22 cellular contexts compared by ENCODE assay signal in the genomic region with DNA sequence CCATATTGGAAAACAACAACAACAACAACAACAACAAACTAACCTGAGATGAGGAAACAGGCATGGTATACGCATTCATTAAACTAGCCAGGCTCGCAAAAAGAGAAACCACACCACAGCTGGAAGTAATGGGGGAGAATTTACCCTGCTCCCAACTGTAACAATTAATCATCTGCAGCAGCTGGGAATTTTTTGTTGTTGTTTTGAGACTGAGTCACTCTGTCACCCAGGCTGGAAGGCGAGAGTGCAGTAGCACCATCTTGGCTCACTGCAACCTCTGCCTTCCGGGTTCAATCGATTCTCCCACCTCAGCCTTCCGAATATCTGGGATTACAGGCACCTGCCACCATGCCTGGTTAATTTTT. TPM values are rescaled to one million over a fixed set of nuclear protein-coding genes. Genes with fewer than 3 reads are reported as not detected.
DNase-seq lines count a peak whose midpoint lies in the region; ATAC-seq, FAIRE-seq and TF ChIP-seq lines count a peak whose summit lies in the region.
"Had no signal": no experiment of that assay in that cellular context is flagged by ENCODE, and none has a peak within 500 bp of the region (broad histone marks: within the 10 kb centered on the region; RNA-seq: fewer than 3 reads in every experiment).

No MANE protein-coding gene starts in this region.

- DNase-seq in HFF-Myc (ENCODE audit: extremely low read depth, low read depth) (peak; percentile 30), K562 (ENCODE audit: extremely low read depth in 1 of 4, low spot score in 3 of 4) (no peak), neural progenitor cell (ENCODE audit: low spot score) (no peak), posterior vena cava (ENCODE audit: low spot score) (no peak), iPS-NIHi7 (ENCODE audit: extremely low spot score) (no peak)
- DNase-seq in activated CD4-positive, alpha-beta memory T cell treated with anti-CD3 and anti-CD28 coated beads, Interleukin-2, amount 10 ng/mL, durations not matched to agents 7 days and 5 days: no peak
- DNase-seq: activated CD4-positive, alpha-beta memory T cell treated with anti-CD3 and anti-CD28 coated beads for 36 hours; activated T-cell treated with anti-CD3 and anti-CD28 coated beads, Interleukin-2, amount 50 U/mL, for 48 hours; brain microvascular endothelial cell; Caco-2; H7; heart left ventricle; NCI-H1694 treated with DMSO at 0.1 percent for 48 hours; stimulated activated naive CD4-positive, alpha-beta T cell treated with Interleukin-2 at 50 U/mL for 16 hours; T-cell had no signal

- no peak for TF ChIP-seq RAD21 in K562 (CRISPR knock-in tag; conservative IDR thresholded peaks at IDR 0.05 in 1 of 2, IDR thresholded peaks at IDR 0.05 in 1 of 2)

- H3K9me3 ChIP-seq in BLaER1: no peaks in the 10 kb centered on the region
- no peaks in the 10 kb centered on the region for H3K9me3 ChIP-seq in K562 (replicated peaks; ENCODE audit: control insufficient read depth, insufficient read depth, low read depth, low read length)
- H3K9me3 ChIP-seq in neural progenitor cell (ENCODE audit: low read depth): no peaks in the 10 kb centered on the region
- H3K9me3 ChIP-seq: Caco-2, heart left ventricle had no signal

- H3K36me3 ChIP-seq in BLaER1 (peaks cover 49% of the 10 kb centered on the region), K562 (ENCODE audit: control insufficient read depth, insufficient read depth, low read length) (peaks cover 15% of the 10 kb centered on the region; the same call in 1 of the 3 replicates), neural progenitor cell (no peaks in the 10 kb centered on the region)

- H3K9me3 Mint-ChIP-seq in neural progenitor cell: no peaks in the 10 kb centered on the region
- no peaks in the 10 kb centered on the region for H3K9me3 Mint-ChIP-seq in activated CD4-positive, alpha-beta memory T cell treated with anti-CD3 and anti-CD28 coated beads, Interleukin-2, amount 10 ng/mL, durations not matched to agents 7 days and 5 days
- H3K9me3 Mint-ChIP-seq: activated CD4-positive, alpha-beta memory T cell treated with anti-CD3 and anti-CD28 coated beads for 36 hours; activated naive CD4-positive, alpha-beta T cell treated with anti-CD3 and anti-CD28 coated beads, Interleukin-2, amount 50 U/mL, for 72 hours; dendritic cell treated with granulocyte-macrophage colony-stimulating factor and Interleukin-4, amounts not matched to agents 40 ng/mL and 50 ng/mL, for 4 days; nephron; T-cell had no signal

- H3K27me3 Mint-ChIP-seq in neural progenitor cell (ENCODE audit: insufficient read depth, low read depth): no peaks in the 10 kb centered on the region
- no peaks in the 10 kb centered on the region for H3K27me3 Mint-ChIP-seq in activated CD4-positive, alpha-beta memory T cell treated with anti-CD3 and anti-CD28 coated beads, Interleukin-2, amount 10 ng/mL, durations not matched to agents 7 days and 5 days
- H3K27me3 Mint-ChIP-seq: activated CD4-positive, alpha-beta memory T cell treated with anti-CD3 and anti-CD28 coated beads for 36 hours; dendritic cell treated with granulocyte-macrophage colony-stimulating factor and Interleukin-4, amounts not matched to agents 40 ng/mL and 50 ng/mL, for 4 days; T-cell had no signal

- peaks cover 4% of the 10 kb centered on the region for H3K4me1 Mint-ChIP-seq in neural progenitor cell
- peaks cover 5% of the 10 kb centered on the region for H3K4me1 Mint-ChIP-seq in activated CD4-positive, alpha-beta memory T cell treated with anti-CD3 and anti-CD28 coated beads, Interleukin-2, amount 10 ng/mL, durations not matched to agents 7 days and 5 days

- H3K27ac Mint-ChIP-seq in neural progenitor cell: no peak overlapping the region
- H3K27ac Mint-ChIP-seq in activated CD4-positive, alpha-beta memory T cell treated with anti-CD3 and anti-CD28 coated beads, Interleukin-2, amount 10 ng/mL, durations not matched to agents 7 days and 5 days: no peak overlapping the region
- H3K27ac Mint-ChIP-seq: activated CD4-positive, alpha-beta memory T cell treated with anti-CD3 and anti-CD28 coated beads for 36 hours; activated naive CD4-positive, alpha-beta T cell treated with anti-CD3 and anti-CD28 coated beads, Interleukin-2, amount 50 U/mL, for 72 hours; dendritic cell treated with granulocyte-macrophage colony-stimulating factor and Interleukin-4, amounts not matched to agents 40 ng/mL and 50 ng/mL, for 4 days; T-cell had no signal

- H3K27ac ChIP-seq in BLaER1: 0 out of 2 replicates have a peak overlapping the region, but pooled peaks have one; percentile 23
- H3K27ac ChIP-seq in K562 (ENCODE audit: extremely low read depth, low read depth, low read length): no peak overlapping the region
- H3K27ac ChIP-seq in neural progenitor cell: peak overlapping the region; percentile 70
- H3K27ac ChIP-seq: brain microvascular endothelial cell, heart left ventricle had no signal

- in situ Hi-C loops in K562 (cut with MboI): no loop called here

- POLR2A ChIA-PET in K562 (lab: Yijun Ruan, JAX): interaction anchor here (0.7 to 1.9 kb wide), 3 partner anchors 10 to 552 kb away, joined by 4 to 6 read pairs (median 6); partner anchors contain the start of gene PRPSAP1
- POLR2A ChIA-PET in activated CD4-positive, alpha-beta memory T cell treated with anti-CD3 and anti-CD28 coated beads, Interleukin-2, amount 10 ng/mL, durations not matched to agents 7 days and 5 days (lab: Charles Lee): interaction anchor here (1.1 kb wide), 1 partner anchor 22 kb away, joined by 3 read pairs; no protein-coding TSS in a partner anchor

- no peak overlapping the region for H3K4me3 Mint-ChIP-seq in neural progenitor cell
- H3K4me3 Mint-ChIP-seq in activated CD4-positive, alpha-beta memory T cell treated with anti-CD3 and anti-CD28 coated beads, Interleukin-2, amount 10 ng/mL, durations not matched to agents 7 days and 5 days: no peak overlapping the region
- H3K4me3 Mint-ChIP-seq: activated CD4-positive, alpha-beta memory T cell treated with anti-CD3 and anti-CD28 coated beads for 36 hours; dendritic cell treated with granulocyte-macrophage colony-stimulating factor and Interleukin-4, amounts not matched to agents 40 ng/mL and 50 ng/mL, for 4 days; nephron; T-cell had no signal

- H3K9ac ChIP-seq in BLaER1 (no peak overlapping the region), K562 (ENCODE audit: insufficient read depth in 1 of 2, low read depth in 2 of 2, low read length in 2 of 2) (no peak overlapping the region), neural progenitor cell (no peak overlapping the region)

- TF ChIP-seq EP300 in K562 (IDR thresholded peaks at IDR 0.05; ENCODE audit: low read length): no peak

- TF ChIP-seq CTCF in HFF-Myc (IDR thresholded peaks at IDR 0.05; ENCODE audit: low read depth, low read length, missing control alignments): no peak
- TF ChIP-seq CTCF in K562 (IDR thresholded peaks at IDR 0.05 in 2 of 3, conservative IDR thresholded peaks at IDR 0.05 in 1 of 3; ENCODE audit: insufficient read depth in 2 of 3, low read depth in 1 of 3, low read length in 3 of 3): no peak
- no peak for TF ChIP-seq CTCF in neural progenitor cell (IDR thresholded peaks at IDR 0.05)

- H3K36me3 Mint-ChIP-seq in neural progenitor cell: peaks cover 27% of the 10 kb centered on the region
- peaks cover 29% of the 10 kb centered on the region for H3K36me3 Mint-ChIP-seq in activated CD4-positive, alpha-beta memory T cell treated with anti-CD3 and anti-CD28 coated beads, Interleukin-2, amount 10 ng/mL, durations not matched to agents 7 days and 5 days (ENCODE audit: low read depth)
- H3K36me3 Mint-ChIP-seq: activated naive CD4-positive, alpha-beta T cell treated with anti-CD3 and anti-CD28 coated beads, Interleukin-2, amount 50 U/mL, for 72 hours had no signal

- H3K4me2 ChIP-seq in BLaER1: peak overlapping the region; percentile 47
- H3K4me2 ChIP-seq in K562 (ENCODE audit: insufficient read depth, low read length): no peak overlapping the region
- peak overlapping the region; percentile 4 for H3K4me2 ChIP-seq in neural progenitor cell

- CTCF ChIA-PET in K562 (lab: Yijun Ruan, JAX; ENCODE audit: low intra/inter-chr PET ratio): no interaction called here
- CTCF ChIA-PET in activated CD4-positive, alpha-beta memory T cell treated with anti-CD3 and anti-CD28 coated beads, Interleukin-2, amount 10 ng/mL, durations not matched to agents 7 days and 5 days (lab: Charles Lee): interaction anchor here (0.6 to 2.3 kb wide), 5 partner anchors 17 to 61 kb away, joined by 3 to 14 read pairs (median 4); partner anchors contain the start of gene PRPSAP1

- no TSS peak for BruUV-seq in K562 (replicated peaks; lab: Mats Ljungman, UMichigan)

- no peak for TF ChIP-seq POLR2A in K562 (conservative IDR thresholded peaks at IDR 0.05)

- H4K20me1 ChIP-seq in BLaER1 (no peaks in the 10 kb centered on the region), K562 (replicated peaks; ENCODE audit: control insufficient read depth, insufficient read depth, low read length) (no peaks in the 10 kb centered on the region), neural progenitor cell (ENCODE audit: low read depth) (peaks cover 8% of the 10 kb centered on the region)

- H3K79me2 ChIP-seq in K562 (ENCODE audit: control insufficient read depth, insufficient read depth, low read length): peaks cover 3% of the 10 kb centered on the region; the same call in 1 of the 3 replicates
- H3K79me2 ChIP-seq in neural progenitor cell (ENCODE audit: low read depth): no peaks in the 10 kb centered on the region

- H3K4me3 ChIP-seq in BLaER1: no peak overlapping the region
- no peak overlapping the region for H3K4me3 ChIP-seq in HFF-Myc (replicated peaks; ENCODE audit: low read depth, low read length)
- no peak overlapping the region for H3K4me3 ChIP-seq in K562
- no peak overlapping the region for H3K4me3 ChIP-seq in neural progenitor cell
- H3K4me3 ChIP-seq: heart left ventricle had no signal

- ATAC-seq in K562 (no peak), GM18858 (IDR thresholded peaks at IDR 0.05; ENCODE audit: unreplicated experiment) (no peak)
- ATAC-seq: activated naive CD4-positive, alpha-beta T cell treated with anti-CD3 and anti-CD28 coated beads, Interleukin-2, amount 50 U/mL, for 72 hours; esophagus mucosa; Right ventricle myocardium inferior; T-cell had no signal

- WGBS in K562 (ENCODE audit: insufficient coverage, low coverage, missing lambda C conversion rate): 80% methylated on average over 6 of the region's 6 CpGs

- FAIRE-seq in K562 (lab: Jason Lieb, UNC): no peak

- H2AFZ ChIP-seq in K562 (ENCODE audit: low read depth, low read length) (no peak overlapping the region), neural progenitor cell (replicated peaks) (no peak overlapping the region)

- no peaks in the 10 kb centered on the region for H3K27me3 ChIP-seq in BLaER1
- H3K27me3 ChIP-seq in K562 (ENCODE audit: control insufficient read depth in 2 of 2, insufficient read depth in 2 of 2, low read length in 2 of 2): no peaks in the 10 kb centered on the region
- H3K27me3 ChIP-seq in neural progenitor cell: no peaks in the 10 kb centered on the region
- H3K27me3 ChIP-seq: brain microvascular endothelial cell, heart left ventricle had no signal

- no peaks in the 10 kb centered on the region for H3K9me1 ChIP-seq in K562 (ENCODE audit: control insufficient read depth, insufficient read depth, low read length)

- H3F3A ChIP-seq in neural progenitor cell (ENCODE audit: low read depth): peaks cover 23% of the 10 kb centered on the region

- intact Hi-C loops in K562 (cut with micrococcal nuclease) (no loop called here), posterior vena cava (cut with DNase I) (no loop called here)

- peaks cover 15% of the 10 kb centered on the region for H3K4me1 ChIP-seq in BLaER1
- H3K4me1 ChIP-seq in K562 (replicated peaks in 1 of 2; ENCODE audit: control insufficient read depth in 2 of 2, insufficient read depth in 2 of 2, low read length in 2 of 2): no peaks in the 10 kb centered on the region; a peak in 1 of 5 replicates
- peaks cover 19% of the 10 kb centered on the region for H3K4me1 ChIP-seq in neural progenitor cell
- H3K4me1 ChIP-seq: Caco-2 had no signal

RNA-seq across cellular contexts. Expression of gene PRPSAP1, which starts 16.3 kb away (rescaled TPM):
- 154 and 205 TPM in 2 replicates for total RNA-seq in K562 (2011; cell fraction: chromatin; rRNA removed; ENCODE audit: low replicate concordance)
- total RNA-seq in K562 (2011; cell fraction: nucleolus; rRNA removed): 107 and 112 TPM in 2 replicates
- total RNA-seq in K562 (2011; cell fraction: nucleoplasm; rRNA removed): 122 and 124 TPM in 2 replicates
- 18.6 and 21.9 TPM in 2 replicates for total RNA-seq in K562 (2014; rRNA removed)
- 39.3 and 39.4 TPM in 2 replicates for total RNA-seq in K562 (2014; rRNA removed; fragmentation: Illumina TruSeq; extraction: Trizol)
- 38.0 and 40.8 TPM in 2 replicates for total RNA-seq in K562 (2015; rRNA removed; fragmentation: Illumina TruSeq; extraction: Trizol)
- 65.8 and 70.8 TPM in 2 replicates for total RNA-seq in K562 (2021)
- polyA plus RNA-seq in K562 (2011; rRNA removed): 77.1 and 89.9 TPM in 2 replicates
- polyA plus RNA-seq in K562 (2011; cell fraction: cytosol; rRNA removed): 42.1 and 76.8 TPM in 2 replicates
- 228 and 401 TPM in 2 replicates for polyA plus RNA-seq in K562 (2011; cell fraction: nucleus; rRNA removed)
- 50.3 and 72.3 TPM in 2 replicates for polyA plus RNA-seq in K562 (2012)
- 70.0 and 73.4 TPM in 2 replicates for polyA plus RNA-seq in K562 (2014; fragmentation: Illumina TruSeq; extraction: Trizol)
- polyA plus RNA-seq in K562 (2014; fragmentation: Nextera tagmentation; extraction: Ambion mirVana): 10 to 100 TPM; 21.9 to 31.9 TPM
- polyA plus RNA-seq in K562 (2014; rRNA removed): 61.2 and 72.8 TPM in 2 replicates
- 63.9 and 65.4 TPM in 2 replicates for polyA minus RNA-seq in K562 (2011; rRNA and poly(A)+ RNA removed)
- 26.3 and 27.2 TPM in 2 replicates for polyA minus RNA-seq in K562 (2011; cell fraction: cytosol; rRNA and poly(A)+ RNA removed)
- polyA minus RNA-seq in K562 (2011; cell fraction: nucleus; rRNA and poly(A)+ RNA removed): 30.6 and 71.0 TPM in 2 replicates
- total RNA-seq in neural progenitor cell (ENCODE audit: low replicate concordance): 73.7 and 89.7 TPM in 2 replicates
- total RNA-seq in posterior vena cava: 10 to 100 TPM; 33.7 to 34.8 TPM
- 10 to 100 TPM; 59.9 to 66.7 TPM for total RNA-seq in activated CD4-positive, alpha-beta memory T cell treated with anti-CD3 and anti-CD28 coated beads, Interleukin-2, amount 10 ng/mL, durations not matched to agents 7 days and 5 days

RNA-seq across cellular contexts. Expression of gene QRICH2, which starts 29.3 kb away (rescaled TPM):
- total RNA-seq in K562 (2011; cell fraction: chromatin; rRNA removed; ENCODE audit: low replicate concordance): 4.4 and 9.4 TPM in 2 replicates
- total RNA-seq in K562 (2011; cell fraction: nucleolus; rRNA removed): 3.3 and 4.1 TPM in 2 replicates
- 2.4 TPM in 2 replicates for total RNA-seq in K562 (2011; cell fraction: nucleoplasm; rRNA removed)
- total RNA-seq in K562 (2014; rRNA removed) (1.3 and 1.5 TPM in 2 replicates), K562 (2014; rRNA removed; fragmentation: Illumina TruSeq; extraction: Trizol) (0.89 and 1.1 TPM in 2 replicates), K562 (2015; rRNA removed; fragmentation: Illumina TruSeq; extraction: Trizol) (1.6 and 2.0 TPM in 2 replicates), K562 (2021) (1.4 and 2.0 TPM in 2 replicates), neural progenitor cell (ENCODE audit: low replicate concordance) (1.7 and 2.3 TPM in 2 replicates), posterior vena cava (1 to 10 TPM in 1 of 2 donors, under 1 TPM in 1; 0.83 to 1.6 TPM)
- polyA plus RNA-seq in K562 (2011; rRNA removed) (0.46 and 1.3 TPM in 2 replicates), K562 (2014; fragmentation: Illumina TruSeq; extraction: Trizol) (0.40 and 0.61 TPM in 2 replicates), K562 (2014; fragmentation: Nextera tagmentation; extraction: Ambion mirVana) (under 1 TPM; 0.03 to 0.07 TPM), K562 (2014; rRNA removed) (0.81 and 1.2 TPM in 2 replicates)
- 0.82 and 1.0 TPM in 2 replicates for polyA plus RNA-seq in K562 (2011; cell fraction: cytosol; rRNA removed)
- 3.4 and 4.1 TPM in 2 replicates for polyA plus RNA-seq in K562 (2011; cell fraction: nucleus; rRNA removed)
- polyA plus RNA-seq in K562 (2012): 1.5 and 13.0 TPM in 2 replicates
- polyA minus RNA-seq in K562 (2011; rRNA and poly(A)+ RNA removed): 6.7 and 10.1 TPM in 2 replicates
- 1.8 and 2.2 TPM in 2 replicates for polyA minus RNA-seq in K562 (2011; cell fraction: cytosol; rRNA and poly(A)+ RNA removed)
- polyA minus RNA-seq in K562 (2011; cell fraction: nucleus; rRNA and poly(A)+ RNA removed): 1.1 and 2.2 TPM in 2 replicates
- 1 to 10 TPM; 1.4 to 1.9 TPM for total RNA-seq in activated CD4-positive, alpha-beta memory T cell treated with anti-CD3 and anti-CD28 coated beads, Interleukin-2, amount 10 ng/mL, durations not matched to agents 7 days and 5 days

RNA-seq across cellular contexts. Expression of gene SPHK1, which starts 47.0 kb away (rescaled TPM):
- 17.0 and 55.7 TPM in 2 replicates for total RNA-seq in K562 (2011; cell fraction: chromatin; rRNA removed; ENCODE audit: low replicate concordance)
- 66.3 and 72.5 TPM in 2 replicates for total RNA-seq in K562 (2011; cell fraction: nucleolus; rRNA removed)
- 31.6 and 33.4 TPM in 2 replicates for total RNA-seq in K562 (2011; cell fraction: nucleoplasm; rRNA removed)
- total RNA-seq in K562 (2014; rRNA removed) (60.3 and 69.6 TPM in 2 replicates), K562 (2014; rRNA removed; fragmentation: Illumina TruSeq; extraction: Trizol) (5.6 and 8.0 TPM in 2 replicates), K562 (2015; rRNA removed; fragmentation: Illumina TruSeq; extraction: Trizol) (14.1 and 14.9 TPM in 2 replicates), K562 (2021) (56.2 and 58.2 TPM in 2 replicates), neural progenitor cell (ENCODE audit: low replicate concordance) (1.3 and 1.9 TPM in 2 replicates), posterior vena cava (10 to 100 TPM; 13.8 to 36.6 TPM)
- polyA plus RNA-seq in K562 (2011; rRNA removed) (20.2 and 21.6 TPM in 2 replicates), K562 (2014; fragmentation: Illumina TruSeq; extraction: Trizol) (14.5 and 25.0 TPM in 2 replicates), K562 (2014; fragmentation: Nextera tagmentation; extraction: Ambion mirVana) (1 to 10 TPM in 1 of 2 experiments, under 1 TPM in 1; 0.21 to 1.9 TPM), K562 (2014; rRNA removed) (45.3 and 51.4 TPM in 2 replicates)
- polyA plus RNA-seq in K562 (2011; cell fraction: cytosol; rRNA removed): 25.9 and 63.1 TPM in 2 replicates
- 93.7 and 187 TPM in 2 replicates for polyA plus RNA-seq in K562 (2011; cell fraction: nucleus; rRNA removed)
- 26.8 and 28.6 TPM in 2 replicates for polyA plus RNA-seq in K562 (2012)
- 3.0 and 8.2 TPM in 2 replicates for polyA minus RNA-seq in K562 (2011; rRNA and poly(A)+ RNA removed)
- 11.8 and 12.5 TPM in 2 replicates for polyA minus RNA-seq in K562 (2011; cell fraction: cytosol; rRNA and poly(A)+ RNA removed)
- 19.1 and 19.3 TPM in 2 replicates for polyA minus RNA-seq in K562 (2011; cell fraction: nucleus; rRNA and poly(A)+ RNA removed)
- total RNA-seq in activated CD4-positive, alpha-beta memory T cell treated with anti-CD3 and anti-CD28 coated beads, Interleukin-2, amount 10 ng/mL, durations not matched to agents 7 days and 5 days: 1 to 10 TPM; 2.8 to 3.4 TPM
